15 cellular contexts compared by ENCODE assay signal in the genomic region with DNA sequence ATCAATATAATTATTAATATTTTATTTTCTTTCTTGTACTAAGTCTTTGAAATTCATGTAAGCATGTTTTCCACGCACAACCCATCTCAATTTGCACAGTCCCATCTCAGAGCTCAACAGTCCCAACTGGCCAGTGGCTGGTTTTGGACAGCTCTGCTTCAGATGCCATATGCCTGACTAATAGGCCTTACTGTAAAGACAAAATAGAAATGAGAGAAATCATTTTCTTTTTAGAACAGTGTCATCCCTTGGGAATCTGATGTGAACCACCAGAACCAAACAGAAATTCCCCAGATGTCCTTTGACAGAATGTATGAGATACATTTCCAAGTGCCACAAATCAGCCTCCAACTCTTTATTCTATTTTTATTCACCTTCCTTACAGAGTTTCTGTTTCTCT.
DNase-seq lines count a peak whose midpoint lies in the region; TF ChIP-seq lines count a peak whose summit lies in the region.
"Had no signal": no experiment of that assay in that cellular context is flagged by ENCODE, and none has a peak within 500 bp of the region (broad histone marks: within the 10 kb centered on the region; RNA-seq: fewer than 3 reads in every experiment).

No MANE protein-coding gene starts in this region.

- POLR2A ChIA-PET in AG04449 (lab: Yijun Ruan, JAX): interaction anchor here (0.5 kb wide), 1 partner anchor 779 kb away, joined by 3 read pairs; no protein-coding TSS in a partner anchor

- H3K4me3 ChIP-seq in AG04449 (ENCODE audit: low read depth, low read length): no peak overlapping the region
- H3K4me3 ChIP-seq: BLaER1, GM12878, pancreas, thyroid gland had no signal

- no peak for TF ChIP-seq CTCF in AG04449 (IDR thresholded peaks at IDR 0.05; ENCODE audit: insufficient read depth, low read length, missing control alignments)

- CTCF ChIA-PET in AG04449 (lab: Yijun Ruan, JAX): interaction anchor here (2.6 kb wide), 1 partner anchor 21 kb away, joined by 8 read pairs; no protein-coding TSS in a partner anchor

- DNase-seq in AG04449 (ENCODE audit: low read depth, low spot score): peak; percentile 71
- peak; percentile 82 for DNase-seq in GM03348 (ENCODE audit: low spot score)
- DNase-seq in amniotic epithelial cell (ENCODE audit: low read depth): peak; percentile 65
- peak; percentile 52 for DNase-seq in glomerular visceral epithelial cell (ENCODE audit: extremely low spot score)
- no peak for DNase-seq in NCI-H226
- no peak for DNase-seq in anterior cingulate cortex (lab: John Stamatoyannopoulos, UW)
- no peak for DNase-seq in HuH-7.5 (ENCODE audit: low spot score)
- DNase-seq in activated CD4-positive, alpha-beta T cell treated with anti-CD3 and anti-CD28 coated beads for 1 hour: no peak
- DNase-seq: activated naive CD8-positive, alpha-beta T cell treated with anti-CD3 and anti-CD28 coated beads, Interleukin-2, amount 10 ng/mL, durations not matched to agents 7 days and 5 days; cortex of kidney; NCI-H1105; pancreas; thyroid gland had no signal

Comparison
In these comparisons a context has a peak if more than half of its experiments do, and no peak if none do; other contexts are left out.
1. DNase-seq: peak in AG04449 (single experiment), GM03348 (single experiment), amniotic epithelial cell (single experiment) and glomerular visceral epithelial cell (single experiment); none in NCI-H226 (single experiment), anterior cingulate cortex (0 of 58), HuH-7.5 (single experiment) and activated CD4-positive, alpha-beta T cell treated with anti-CD3 and anti-CD28 coated beads for 1 hour (single experiment).